3 cellular contexts compared by ENCODE assay signal in the genomic region with DNA sequence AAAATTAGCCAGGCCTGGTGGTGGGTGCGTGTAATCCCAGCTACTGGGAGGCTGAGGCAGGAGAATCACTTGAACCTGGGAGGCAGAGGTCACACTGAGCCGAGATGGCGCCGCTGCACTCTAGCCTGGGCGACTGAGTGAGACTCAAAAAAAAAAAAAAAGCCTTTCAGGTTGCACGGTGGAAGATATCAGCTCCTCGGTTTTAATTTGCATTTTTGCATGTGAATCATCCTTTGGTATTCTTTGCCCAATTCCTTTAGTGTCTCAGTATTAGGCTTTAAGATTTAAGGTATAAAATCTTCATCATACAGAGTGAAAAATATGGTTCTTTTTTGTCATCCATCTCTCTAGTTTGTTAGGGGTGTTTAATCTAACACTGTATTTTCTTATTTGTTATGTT.
TF ChIP-seq lines count a peak whose summit lies in the region.

No MANE protein-coding gene starts in this region.

TF ChIP-seq in SK-N-SH, 30 proteins besides CTCF, POLR2A, EP300 and RAD21:
- no peak for TF ChIP-seq MXI1 (IDR thresholded peaks at IDR 0.05; ENCODE audit: low read depth, low read length)
- TF ChIP-seq RFX5 (IDR thresholded peaks at IDR 0.05; ENCODE audit: low read length): no peak
- TF ChIP-seq REST (IDR thresholded peaks at IDR 0.05; ENCODE audit: low read depth, low read length): no peak
- no peak for TF ChIP-seq SIN3A (IDR thresholded peaks at IDR 0.05; ENCODE audit: borderline replicate concordance, low read depth, low read length)
- TF ChIP-seq GATA2 (CRISPR knock-in tag; IDR thresholded peaks at IDR 0.05): no peak
- TF ChIP-seq MEF2A (IDR thresholded peaks at IDR 0.05; ENCODE audit: borderline replicate concordance, low read depth): no peak
- no peak for TF ChIP-seq GABPA (IDR thresholded peaks at IDR 0.05; ENCODE audit: low read depth)

TF ChIP-seq in SK-N-SH treated with all-trans-retinoic acid at 6 μM for 48 hours, 23 proteins besides CTCF, POLR2A, EP300 and RAD21:
- TF ChIP-seq OSR1 (CRISPR knock-in tag; IDR thresholded peaks at IDR 0.05): no peak
- no peak for TF ChIP-seq RARB (CRISPR knock-in tag; IDR thresholded peaks at IDR 0.05)
- no peak for TF ChIP-seq GLIS3 (CRISPR knock-in tag; IDR thresholded peaks at IDR 0.05)
- TF ChIP-seq, protein P1, sequence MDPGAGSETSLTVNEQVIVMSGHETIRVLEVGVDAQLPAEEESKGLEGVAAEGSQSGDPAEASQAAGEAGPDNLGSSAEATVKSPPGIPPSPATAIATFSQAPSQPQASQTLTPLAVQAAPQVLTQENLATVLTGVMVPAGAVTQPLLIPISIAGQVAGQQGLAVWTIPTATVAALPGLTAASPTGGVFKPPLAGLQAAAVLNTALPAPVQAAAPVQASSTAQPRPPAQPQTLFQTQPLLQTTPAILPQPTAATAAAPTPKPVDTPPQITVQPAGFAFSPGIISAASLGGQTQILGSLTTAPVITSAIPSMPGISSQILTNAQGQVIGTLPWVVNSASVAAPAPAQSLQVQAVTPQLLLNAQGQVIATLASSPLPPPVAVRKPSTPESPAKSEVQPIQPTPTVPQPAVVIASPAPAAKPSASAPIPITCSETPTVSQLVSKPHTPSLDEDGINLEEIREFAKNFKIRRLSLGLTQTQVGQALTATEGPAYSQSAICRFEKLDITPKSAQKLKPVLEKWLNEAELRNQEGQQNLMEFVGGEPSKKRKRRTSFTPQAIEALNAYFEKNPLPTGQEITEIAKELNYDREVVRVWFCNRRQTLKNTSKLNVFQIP (CRISPR knock-in tag; IDR thresholded peaks at IDR 0.05; ENCODE audit: borderline replicate concordance, low read depth): no peak
- no peak for TF ChIP-seq TCF4 (CRISPR knock-in tag; IDR thresholded peaks at IDR 0.05; ENCODE audit: borderline replicate concordance)
TF ChIP-seq in SK-N-SH treated with all-trans-retinoic acid at 6 μM for 48 hours: peak in this region for 0.

TF ChIP-seq in IMR-90, 13 proteins besides CTCF, POLR2A, EP300 and RAD21:
- TF ChIP-seq USF2 (IDR thresholded peaks at IDR 0.05; ENCODE audit: low read depth, low read length) (no peak), ELK1 (IDR thresholded peaks at IDR 0.05; ENCODE audit: borderline replicate concordance, low read depth, low read length) (no peak), MAZ (IDR thresholded peaks at IDR 0.05; ENCODE audit: borderline replicate concordance, low read depth, low read length) (no peak), MAFK (IDR thresholded peaks at IDR 0.05; ENCODE audit: low read depth, low read length) (no peak), RFX5 (IDR thresholded peaks at IDR 0.05; ENCODE audit: low read depth, low read length) (no peak), CEBPB (IDR thresholded peaks at IDR 0.05; ENCODE audit: low read depth, low read length) (no peak), FOS (IDR thresholded peaks at IDR 0.05; ENCODE audit: low read depth, low read length) (no peak), NFE2L2 (IDR thresholded peaks at IDR 0.05; ENCODE audit: low read depth, low read length) (no peak), SMC3 (IDR thresholded peaks at IDR 0.05; ENCODE audit: low read depth, low read length) (no peak), MXI1 (IDR thresholded peaks at IDR 0.05; ENCODE audit: borderline replicate concordance, low read depth, low read length) (no peak), BHLHE40 (IDR thresholded peaks at IDR 0.05; ENCODE audit: low read depth, low read length) (no peak), RCOR1 (IDR thresholded peaks at IDR 0.05; ENCODE audit: insufficient replicate concordance, low read length) (no peak), CHD1 (IDR thresholded peaks at IDR 0.05; ENCODE audit: low read depth, low read length) (no peak)
